Comparison of ENCODE assay signal across 24 cellular contexts in the genomic region with DNA sequence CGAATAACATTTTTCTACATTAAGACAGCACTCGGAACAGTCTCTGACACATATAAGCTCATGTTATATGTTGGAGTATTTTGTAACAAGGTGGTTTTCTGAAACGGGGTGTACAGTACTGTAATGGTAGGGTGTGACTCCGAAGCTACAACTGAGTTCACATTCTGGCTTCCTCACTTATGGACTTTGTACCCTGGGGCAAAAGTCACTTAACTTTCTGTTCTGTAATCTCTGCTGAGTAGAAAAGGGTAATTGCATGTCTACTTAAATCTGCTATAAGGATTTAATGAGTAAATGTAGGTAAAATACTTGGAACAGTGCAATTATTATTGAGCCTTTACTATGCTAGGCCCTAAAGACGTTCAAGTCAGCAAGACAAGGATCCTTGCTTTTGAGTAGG. TPM values are rescaled to one million over a fixed set of nuclear protein-coding genes. Genes with fewer than 3 reads are reported as not detected.
DNase-seq lines count a peak whose midpoint lies in the region; ATAC-seq and TF ChIP-seq lines count a peak whose summit lies in the region.
"Had no signal": no experiment of that assay in that cellular context is flagged by ENCODE, and none has a peak within 500 bp of the region (broad histone marks: within the 10 kb centered on the region; RNA-seq: fewer than 3 reads in every experiment).

No MANE protein-coding gene starts in this region.

- no peak for TF ChIP-seq POLR2A in transverse colon (IDR thresholded peaks at IDR 0.05)

- no peaks in the 10 kb centered on the region for H3K36me3 Mint-ChIP-seq in mesothelial cell of epicardium

- H3K4me1 Mint-ChIP-seq in mesothelial cell of epicardium = peaks cover 17% of the 10 kb centered on the region

- in situ Hi-C loops in transverse colon (cut with MboI; ENCODE audit: low pct_ligation_motif_present in 1 of 4, low pct_unique_long_range_greater_than_20kb in 1 of 4, low sequenced_read_pairs in 3 of 4) = no loop called here

- WGBS in transverse colon (ENCODE audit: low coverage in 1 of 2), 2 donors = 67 to 70% methylated on average over 5 of the region's 5 CpGs

- peak overlapping the region; percentile 64 for H3K27ac Mint-ChIP-seq in mesothelial cell of epicardium
- H3K27ac Mint-ChIP-seq: CD8-positive, alpha-beta T cell; GM23338 had no signal

- no peaks in the 10 kb centered on the region for H3K36me3 ChIP-seq in transverse colon
- H3K36me3 ChIP-seq: BLaER1 had no signal

- H3K4me1 ChIP-seq in transverse colon = peaks cover 0 to 12% (median 6%) of the 10 kb centered on the region in 4 donors

- no peaks in the 10 kb centered on the region for H3K9me3 ChIP-seq in transverse colon
- H3K9me3 ChIP-seq: BLaER1 had no signal

- H3K4me3 Mint-ChIP-seq in mesothelial cell of epicardium = no peak overlapping the region
- H3K4me3 Mint-ChIP-seq: CD8-positive, alpha-beta T cell; GM23338 had no signal

- intact Hi-C loops in transverse colon (cut with DNase I; ENCODE audit: low total_unique reads) = no loop called here

- no peaks in the 10 kb centered on the region for H3K27me3 ChIP-seq in transverse colon
- H3K27me3 ChIP-seq: BLaER1 had no signal

- peak overlapping the region in 3 of 4 donors; percentile 35 to 66 (median 54) for H3K27ac ChIP-seq in transverse colon
- H3K27ac ChIP-seq: BLaER1, RWPE1 had no signal

- no peaks in the 10 kb centered on the region for H3K27me3 Mint-ChIP-seq in mesothelial cell of epicardium (ENCODE audit: low read depth)

- TF ChIP-seq EP300 in transverse colon (IDR thresholded peaks at IDR 0.05; ENCODE audit: low read depth) = no peak

- H3K4me3 ChIP-seq in transverse colon = no peak overlapping the region
- H3K4me3 ChIP-seq: BLaER1, GM12878, GM23338 had no signal

- H3K9me3 Mint-ChIP-seq in mesothelial cell of epicardium = no peaks in the 10 kb centered on the region
- H3K9me3 Mint-ChIP-seq: CD8-positive, alpha-beta T cell; GM23338 had no signal

- peak; percentile 22 for DNase-seq in MV-4-11 (lab: John Stamatoyannopoulos, UW)
- peak; percentile 7 for DNase-seq in amniotic epithelial cell (ENCODE audit: low read depth)
- DNase-seq in mesothelial cell of epicardium (ENCODE audit: low spot score in 2 of 2, unreplicated experiment in 2 of 2) = no peak
- DNase-seq in transverse colon = no peak
- DNase-seq in retina = no peak
- DNase-seq: CD8-positive, alpha-beta T cell; DMS53; EL; KG1; NCI-H1417 treated with DMSO at 0.1 percent for 48 hours; NCI-H187 treated with DMSO at 0.1 percent for 48 hours; NCI-H2227 treated with DMSO at 0.1 percent for 48 hours; NCI-H510A treated with DMSO at 0.1 percent for 48 hours; NCI-H774; PC-3; SIG-M5 had no signal

- ATAC-seq in HG03565 (IDR thresholded peaks at IDR 0.05; ENCODE audit: unreplicated experiment) (no peak), HG02798 (IDR thresholded peaks at IDR 0.05; ENCODE audit: poor library complexity, unreplicated experiment) (no peak)
- ATAC-seq: CD8-positive, alpha-beta T cell; GM12878; GM23338; HCT116; PC-3 had no signal

- TF ChIP-seq CTCF in mesothelial cell of epicardium (IDR thresholded peaks at IDR 0.05; ENCODE audit: unreplicated experiment) (no peak), transverse colon (IDR thresholded peaks at IDR 0.05) (no peak)

RNA-seq across cellular contexts. Expression of a gene that starts 4.7 kb away (rescaled TPM):
- total RNA-seq in mesothelial cell of epicardium (26.1 to 30.1 TPM (median 28.3 TPM) in 3 replicates), transverse colon (10 to 100 TPM in 1 of 4 donors, 1 to 10 TPM in 2, under 1 TPM in 1; 0.80 to 13.2 (median 4.1) TPM)

RNA-seq across cellular contexts. Expression of a gene that starts 25.9 kb away (rescaled TPM):
- total RNA-seq in mesothelial cell of epicardium (0.29 TPM in 1 of 3 replicates, not detected in the others), transverse colon (not detected)
- total RNA-seq: A673; CD8-positive, alpha-beta T cell; GM23338; PC-3 had no signal

Comparison
In these comparisons a context has a peak if more than half of its experiments do, and no peak if none do; other contexts are left out.
1. DNase-seq: peak in MV-4-11 (single experiment) and amniotic epithelial cell (single experiment); none in mesothelial cell of epicardium (0 of 2), transverse colon (single experiment) and retina (single experiment).